ENCODE assay signal across 1 cellular context in the genomic region with DNA sequence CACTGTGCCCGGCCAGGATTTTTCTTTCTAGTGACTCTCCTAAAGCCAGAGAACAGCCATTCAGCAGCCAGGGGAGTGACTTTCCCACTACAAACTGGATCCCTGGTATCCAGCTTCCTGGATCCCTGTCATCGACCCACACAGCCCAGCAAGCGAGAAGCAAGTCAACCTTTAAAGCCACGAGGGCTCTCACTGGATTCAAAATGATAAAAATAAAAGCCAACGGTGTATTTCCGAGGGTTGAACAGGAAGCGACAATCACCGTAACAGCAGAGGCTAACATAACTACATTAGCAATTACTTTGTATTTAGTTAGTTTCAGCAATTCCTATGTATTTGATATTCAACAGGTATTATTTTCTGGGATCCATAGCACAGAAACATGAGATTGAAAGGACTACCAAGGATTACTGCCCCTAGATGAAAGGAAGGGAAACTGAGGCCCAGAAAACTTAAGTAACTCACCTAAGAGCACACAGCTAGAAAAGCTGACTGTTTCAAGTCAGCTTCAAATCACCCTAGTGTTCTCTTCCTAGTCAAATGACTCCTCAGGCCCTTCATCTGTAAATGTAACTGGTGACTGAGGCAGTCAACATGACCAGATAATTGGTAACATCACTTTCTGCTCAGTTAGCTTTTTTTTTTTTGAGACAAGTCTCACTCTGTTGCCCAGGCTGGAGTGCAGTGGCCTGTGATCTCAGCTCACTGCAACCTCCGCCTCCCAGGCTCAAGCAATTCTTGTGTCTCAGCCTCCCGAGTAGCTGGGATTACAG.
TF ChIP-seq lines count a peak whose summit lies in the region.

No MANE protein-coding gene starts in this region.

TF ChIP-seq in SK-N-SH, 30 proteins besides CTCF, POLR2A, EP300 and RAD21:
- TF ChIP-seq FOXM1 (IDR thresholded peaks at IDR 0.05; ENCODE audit: low read depth), result no peak
TF ChIP-seq in SK-N-SH: peak in this region for 0.
